Comparison of ENCODE assay signal across 8 cellular contexts in genomic region chr1:42931911-42932422, GRCh38. TPM values are rescaled to one million over a fixed set of nuclear protein-coding genes. Genes with fewer than 3 reads are reported as not detected.
DNase-seq lines count a peak whose midpoint lies in the region; ATAC-seq and TF ChIP-seq lines count a peak whose summit lies in the region.

No MANE protein-coding gene starts in this region.

- H3K14ac ChIP-seq in IMR-90 (replicated peaks; ENCODE audit: low read depth, low read length): 0 out of 2 replicates have a peak overlapping the region, but pooled peaks have one; percentile 7

- H3K9me3 Mint-ChIP-seq in activated CD4-positive, alpha-beta T cell treated with anti-CD3 and anti-CD28 coated beads, Interleukin-2, amount 10 ng/mL, durations not matched to agents 24 days and 14 days: no peaks in the 10 kb centered on the region

- H3K4me3 Mint-ChIP-seq in activated CD4-positive, alpha-beta T cell treated with anti-CD3 and anti-CD28 coated beads, Interleukin-2, amount 10 ng/mL, durations not matched to agents 24 days and 14 days: peak overlapping the region; percentile 79

- H3K27me3 Mint-ChIP-seq in activated CD4-positive, alpha-beta T cell treated with anti-CD3 and anti-CD28 coated beads, Interleukin-2, amount 10 ng/mL, durations not matched to agents 24 days and 14 days: no peaks in the 10 kb centered on the region

- ATAC-seq in GM21381 (IDR thresholded peaks at IDR 0.05; ENCODE audit: unreplicated experiment) (peak; percentile 57), IMR-90 (ENCODE audit: low read depth) (no peak), psoas muscle (peak; percentile 19 to 49 (median 28)), aorta (ENCODE audit: low FRiP score) (no peak)

- H3K9me3 ChIP-seq in IMR-90 (ENCODE audit: control insufficient read depth, insufficient read depth, low read length) (no peaks in the 10 kb centered on the region), psoas muscle (no peaks in the 10 kb centered on the region), aorta (ENCODE audit: control insufficient read depth, low read length) (no peaks in the 10 kb centered on the region)

- DNase-seq in Caki2 (ENCODE audit: low read depth): peak; percentile 83
- DNase-seq in IMR-90: no peak
- peak; percentile 93 for DNase-seq in activated CD4-positive, alpha-beta T cell treated with anti-CD3 and anti-CD28 coated beads, Interleukin-2, amount 10 ng/mL, durations not matched to agents 24 days and 14 days
- no peak for DNase-seq in epithelial cell of prostate (ENCODE audit: low read depth, low spot score)
- DNase-seq in psoas muscle: peak; percentile 61 to 76
- peak; percentile 59 to 77 for DNase-seq in aorta
- no peak for DNase-seq in NCI-H748 treated with DMSO at 0.1 percent for 48 hours (lab: John Stamatoyannopoulos, UW)

- 100% methylated on average over 2 of the region's 11 CpGs; no CpG with 5 or more reads in 1 of the 2 experiments for WGBS in IMR-90 (ENCODE audit: extremely low coverage in 2 of 2, insufficient read length in 1 of 2), 2 experiments
- WGBS in psoas muscle, 3 donors: 65 to 79% (median 65%) methylated on average over 11 of the region's 11 CpGs
- WGBS in aorta, 2 donors: 50 to 52% methylated on average over 11 of the region's 11 CpGs

- H4K5ac ChIP-seq in IMR-90 (ENCODE audit: low read depth, low read length): no peak overlapping the region; the same call in 1 of the 2 replicates

- H3K27me3 ChIP-seq in IMR-90 (ENCODE audit: control insufficient read depth, insufficient read depth, low read length) (no peaks in the 10 kb centered on the region), psoas muscle (ENCODE audit: insufficient read depth in 3 of 3, low read length in 2 of 3) (no peaks in the 10 kb centered on the region), aorta (ENCODE audit: control insufficient read depth in 1 of 2, insufficient read depth in 2 of 2, low read length in 1 of 2) (no peaks in the 10 kb centered on the region)

- no peak overlapping the region for H3K9ac ChIP-seq in IMR-90 (ENCODE audit: low read depth, low read length)

- 0 out of 2 replicates have a peak overlapping the region, but pooled peaks have one; percentile 8 for H4K91ac ChIP-seq in IMR-90 (ENCODE audit: insufficient read depth, low read depth, low read length)

- peaks cover 52 to 99% of the 10 kb centered on the region in 2 experiments for H3K79me1 ChIP-seq in IMR-90 (ENCODE audit: low read depth in 1 of 2, low read length in 2 of 2)

- H3K27ac ChIP-seq in IMR-90 (ENCODE audit: insufficient read depth, low read length) (peak overlapping the region; percentile 33; the same call in 1 of the 2 replicates), epithelial cell of prostate (peak overlapping the region; percentile 98), psoas muscle (no peak overlapping the region), aorta (ENCODE audit: low read depth in 1 of 2, low read length in 2 of 2) (peak overlapping the region in 1 of 2 donors; percentile 28)

- H4K20me1 ChIP-seq in IMR-90 (ENCODE audit: insufficient read depth, low read length): peaks cover 84% of the 10 kb centered on the region

- H2AFZ ChIP-seq in IMR-90 (replicated peaks; ENCODE audit: low read length, poor library complexity): no peak overlapping the region

- peak overlapping the region; percentile 6 for H2AK9ac ChIP-seq in IMR-90 (replicated peaks; ENCODE audit: low read depth, low read length, poor library complexity)

- H3K36me3 ChIP-seq in IMR-90 (ENCODE audit: control insufficient read depth, insufficient read depth, low read length) (peaks cover 89% of the 10 kb centered on the region), psoas muscle (ENCODE audit: insufficient read depth in 1 of 2, low read depth in 1 of 2) (no peaks in the 10 kb centered on the region), aorta (ENCODE audit: control insufficient read depth in 1 of 2, insufficient read depth in 2 of 2, low read length in 1 of 2) (peaks cover 0 to 7% of the 10 kb centered on the region in 2 donors)

- H2BK5ac ChIP-seq in IMR-90 (ENCODE audit: low read depth, low read length, poor library complexity, severe bottlenecking): peak overlapping the region; percentile 25

- no peak for TF ChIP-seq CTCF in IMR-90 (conservative IDR thresholded peaks at IDR 0.05; ENCODE audit: low read depth, low read length)
- no peak for TF ChIP-seq CTCF in psoas muscle (IDR thresholded peaks at IDR 0.05)

- peaks cover 26% of the 10 kb centered on the region for H3K4me1 ChIP-seq in IMR-90 (ENCODE audit: control insufficient read depth, insufficient read depth, low read length)
- H3K4me1 ChIP-seq in psoas muscle: peaks cover 8% of the 10 kb centered on the region
- H3K4me1 ChIP-seq in aorta (ENCODE audit: control insufficient read depth in 1 of 2, insufficient read depth in 2 of 2, low read length in 2 of 2): no peaks in the 10 kb centered on the region

- TF ChIP-seq POLR2A in IMR-90 (IDR thresholded peaks at IDR 0.05; ENCODE audit: low read depth, low read length): no peak

- H2AK5ac ChIP-seq in IMR-90 (ENCODE audit: low read depth, low read length): no peak overlapping the region

- H3K4me1 Mint-ChIP-seq in activated CD4-positive, alpha-beta T cell treated with anti-CD3 and anti-CD28 coated beads, Interleukin-2, amount 10 ng/mL, durations not matched to agents 24 days and 14 days: peaks cover 77% of the 10 kb centered on the region

- peaks cover 69% of the 10 kb centered on the region for H3K36me3 Mint-ChIP-seq in activated CD4-positive, alpha-beta T cell treated with anti-CD3 and anti-CD28 coated beads, Interleukin-2, amount 10 ng/mL, durations not matched to agents 24 days and 14 days (ENCODE audit: low read depth)

- dilution Hi-C loops in IMR-90 (cut with HindIII; ENCODE audit: low sequenced_read_pairs, unreplicated experiment): no loop called here

- H2BK15ac ChIP-seq in IMR-90 (ENCODE audit: low read depth, low read length): no peak overlapping the region

- H2BK120ac ChIP-seq in IMR-90 (ENCODE audit: low read depth, low read length): no peak overlapping the region

- POLR2A ChIA-PET in IMR-90 (lab: Charles Lee; ENCODE audit: unreplicated experiment): no interaction called here

- no peak for TF ChIP-seq RAD21 in IMR-90 (IDR thresholded peaks at IDR 0.05; ENCODE audit: low read length)

- H3K56ac ChIP-seq in IMR-90 (ENCODE audit: extremely low read depth, insufficient read depth, low read length): no peak overlapping the region

- H3K4me2 ChIP-seq in IMR-90 (ENCODE audit: low read depth, low read length): no peak overlapping the region

- no peak overlapping the region for H3K18ac ChIP-seq in IMR-90 (ENCODE audit: low read depth, low read length)

- H3K9me1 ChIP-seq in IMR-90 (ENCODE audit: insufficient read depth, low read length): peaks cover 42% of the 10 kb centered on the region

- intact Hi-C loops in IMR-90 (cut with micrococcal nuclease) (loop anchor here (1.0 kb wide), 1 partner anchor 141 kb away; no protein-coding TSS in a partner anchor), psoas muscle (cut with DNase I) (no loop called here), aorta (cut with DNase I) (no loop called here)
- intact Hi-C loops in activated CD4-positive, alpha-beta T cell treated with anti-CD3 and anti-CD28 coated beads, Interleukin-2, amount 10 ng/mL, durations not matched to agents 24 days and 14 days (cut with micrococcal nuclease): loop anchor here (1.0 to 10.0 kb wide), 3 partner anchors 8 to 433 kb away; partner anchors contain the start of genes ELOVL1 and SLC2A1

- CTCF ChIA-PET in IMR-90 (lab: Yijun Ruan, JAX): no interaction called here

- no peak overlapping the region for H3K23ac ChIP-seq in IMR-90 (ENCODE audit: low read depth, low read length)

- in situ Hi-C loops in Caki2 (cut with HindIII; ENCODE audit: low pct_unique_long_range_greater_than_20kb, low sequenced_read_pairs) (no loop called here), IMR-90 (cut with MboI; ENCODE audit: low sequenced_read_pairs) (no loop called here)

- 0 out of 2 replicates have a peak overlapping the region, but pooled peaks have one; percentile 24 for H3K4ac ChIP-seq in IMR-90 (ENCODE audit: low read depth, low read length)

- no peak overlapping the region for H2BK20ac ChIP-seq in IMR-90 (ENCODE audit: low read depth, low read length)

- no TSS peak for BruUV-seq in IMR-90 (replicated peaks; lab: Mats Ljungman, UMichigan)

- H3K4me3 ChIP-seq in IMR-90 (ENCODE audit: insufficient read depth, low read depth, low read length) (no peak overlapping the region), psoas muscle (no peak overlapping the region), aorta (ENCODE audit: low read length in 2 of 2) (no peak overlapping the region)

- peak overlapping the region in 1 of 2 experiments; percentile 27; a peak in 2 of 4 replicates for H4K8ac ChIP-seq in IMR-90 (ENCODE audit: low read depth in 2 of 2, low read length in 2 of 2)

- H3K27ac Mint-ChIP-seq in activated CD4-positive, alpha-beta T cell treated with anti-CD3 and anti-CD28 coated beads, Interleukin-2, amount 10 ng/mL, durations not matched to agents 24 days and 14 days: peak overlapping the region; percentile 91

TF ChIP-seq in IMR-90, 13 proteins besides CTCF, POLR2A, EP300 and RAD21 (continues in another document):
- TF ChIP-seq FOS (IDR thresholded peaks at IDR 0.05; ENCODE audit: low read depth, low read length): no peak
- TF ChIP-seq RCOR1 (IDR thresholded peaks at IDR 0.05; ENCODE audit: insufficient replicate concordance, low read length): no peak
- no peak for TF ChIP-seq CHD1 (IDR thresholded peaks at IDR 0.05; ENCODE audit: low read depth, low read length)
- no peak for TF ChIP-seq NFE2L2 (IDR thresholded peaks at IDR 0.05; ENCODE audit: low read depth, low read length)
- no peak for TF ChIP-seq RFX5 (IDR thresholded peaks at IDR 0.05; ENCODE audit: low read depth, low read length)
- no peak for TF ChIP-seq MAZ (IDR thresholded peaks at IDR 0.05; ENCODE audit: borderline replicate concordance, low read depth, low read length)

RNA-seq across cellular contexts. Expression of gene SLC2A1, which starts 26.7 kb away (rescaled TPM):
- 549 and 560 TPM in 2 replicates for total RNA-seq in Caki2 (2014; rRNA removed; shearing (Covaris generic); ENCODE audit: low replicate concordance)
- total RNA-seq in IMR-90 (2012; rRNA removed) (203 and 395 TPM in 2 replicates), psoas muscle (1 to 10 TPM; 1.1 to 3.8 (median 2.0) TPM), aorta (100 to 1,000 TPM in 1 of 2 donors, 10 to 100 TPM in 1; 87.7 to 124 TPM)
- polyA plus RNA-seq in IMR-90 (2012; rRNA removed) (200 and 208 TPM in 2 replicates), psoas muscle (1 to 10 TPM; 1.2 to 3.3 (median 2.5) TPM), aorta (10 to 100 TPM in 1 of 2 donors, 1 to 10 TPM in 1; 6.4 to 11.6 TPM)
- polyA plus RNA-seq in IMR-90 (2012; cell fraction: cytosol; rRNA removed): 557 and 944 TPM in 2 replicates
- polyA plus RNA-seq in IMR-90 (2012; cell fraction: nucleus; rRNA removed; ENCODE audit: low replicate concordance): 202 and 690 TPM in 2 replicates
- total RNA-seq in activated CD4-positive, alpha-beta T cell treated with anti-CD3 and anti-CD28 coated beads, Interleukin-2, amount 10 ng/mL, durations not matched to agents 24 days and 14 days: 135 and 144 TPM in 2 replicates

Comparison
In these comparisons a context has a peak if more than half of its experiments do, and no peak if none do; other contexts are left out.
1. DNase-seq: peak in Caki2 (single experiment), activated CD4-positive, alpha-beta T cell treated with anti-CD3 and anti-CD28 coated beads, Interleukin-2, amount 10 ng/mL, durations not matched to agents 24 days and 14 days (single experiment), psoas muscle (2 of 2) and aorta (2 of 2); none in IMR-90 (single experiment), epithelial cell of prostate (single experiment) and NCI-H748 treated with DMSO at 0.1 percent for 48 hours (single experiment).
2. ATAC-seq: peak in GM21381 (single experiment) and psoas muscle (4 of 4); none in IMR-90 (single experiment) and aorta (single experiment).
3. RNA of gene SLC2A1, which starts 26.7 kb away (total RNA-seq): 549 to 560 TPM in Caki2, 203 to 395 TPM in IMR-90, 135 to 144 TPM in activated CD4-positive, alpha-beta T cell treated with anti-CD3 and anti-CD28 coated beads, Interleukin-2, amount 10 ng/mL, durations not matched to agents 24 days and 14 days and 87.7 to 124 TPM in aorta; 1.1 to 3.8 TPM in psoas muscle; every median in the first group is over 10 times any median in the second.
4. intact Hi-C loops: an anchor here in IMR-90 (1.0 kb wide) and activated CD4-positive, alpha-beta T cell treated with anti-CD3 and anti-CD28 coated beads, Interleukin-2, amount 10 ng/mL, durations not matched to agents 24 days and 14 days (1.0 to 10.0 kb wide); none called in psoas muscle and aorta.